In the genomic region with DNA sequence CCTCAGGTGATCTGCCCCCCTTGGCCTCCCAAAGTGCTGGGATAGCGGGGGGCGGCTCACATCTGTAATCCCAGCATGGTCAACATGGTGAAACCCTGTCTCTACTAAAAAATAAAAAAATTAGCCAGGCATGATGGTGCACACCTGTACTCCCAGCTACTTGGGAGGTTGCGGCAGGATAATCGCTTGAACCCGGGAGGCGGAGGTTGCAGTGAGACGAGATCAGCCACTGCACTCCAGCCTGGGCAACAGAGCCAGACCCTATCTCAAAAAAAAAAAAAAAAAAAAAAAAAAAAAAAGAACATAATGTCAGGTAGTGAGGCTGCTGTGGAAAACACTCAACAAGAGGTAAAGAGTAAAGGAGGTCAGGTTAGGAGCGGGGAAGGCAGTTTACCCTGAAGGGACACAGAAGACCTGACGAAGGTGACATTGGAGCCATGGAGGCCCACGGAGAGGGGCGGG, we compare ENCODE assay signal across 8 cellular contexts. TPM values are rescaled to one million over a fixed set of nuclear protein-coding genes. Genes with fewer than 3 reads are reported as not detected.
DNase-seq lines count a peak whose midpoint lies in the region; ATAC-seq and TF ChIP-seq lines count a peak whose summit lies in the region.
"Not testable (repeated sequence)": the region's sequence is repeated elsewhere in the genome, so short reads cannot be mapped to it uniquely, and the experiment has no call there.
"Had no signal": no experiment of that assay in that cellular context is flagged by ENCODE, and none has a peak within 500 bp of the region (broad histone marks: within the 10 kb centered on the region; RNA-seq: fewer than 3 reads in every experiment).

No MANE protein-coding gene starts in this region.

- H3K27ac ChIP-seq in RWPE1 (peak overlapping the region; percentile 61), angular gyrus (ENCODE audit: low read depth, low read length) (peak overlapping the region; percentile 88), skeletal muscle tissue (ENCODE audit: low read depth, low read length) (peak overlapping the region; percentile 80)

- DNase-seq in Caco-2; RWPE1 (ENCODE audit: low spot score); activated T-cell treated with anti-CD3 and anti-CD28 coated beads, Interleukin-2, amount 50 U/mL, for 24 hours; glutamatergic neuron; natural killer cell: not testable (repeated sequence)

- H3K27me3 ChIP-seq in Caco-2 (replicated peaks; ENCODE audit: control insufficient read depth, insufficient read depth, low read length); skeletal muscle tissue (ENCODE audit: control insufficient read depth in 3 of 3, insufficient read depth in 3 of 3, low read length in 3 of 3): not testable (repeated sequence)

- H3K36me3 Mint-ChIP-seq in Caco-2 (ENCODE audit: insufficient read depth, unreplicated experiment): peaks cover 52% of the 10 kb centered on the region
- peaks cover 41% of the 10 kb centered on the region for H3K36me3 Mint-ChIP-seq in activated T-cell treated with anti-CD3 and anti-CD28 coated beads, Interleukin-2, amount 50 U/mL, for 24 hours (ENCODE audit: low read depth)
- H3K36me3 Mint-ChIP-seq in glutamatergic neuron (ENCODE audit: unreplicated experiment); natural killer cell: not testable (repeated sequence)

- BruUV-seq in Caco-2 (replicated peaks; lab: Mats Ljungman, UMichigan): not testable (repeated sequence)

- TF ChIP-seq CTCF in Caco-2 (IDR thresholded peaks at IDR 0.05; ENCODE audit: insufficient read depth in 1 of 2, low read depth in 1 of 2, low read length in 1 of 2, severe bottlenecking in 1 of 2, unreplicated experiment in 1 of 2); RWPE1 (conservative IDR thresholded peaks at IDR 0.05; ENCODE audit: low read depth); glutamatergic neuron (IDR thresholded peaks at IDR 0.05; ENCODE audit: partially characterized antibody, unreplicated experiment); natural killer cell (IDR thresholded peaks at IDR 0.05): not testable (repeated sequence)

- not testable (repeated sequence) for H3K27ac Mint-ChIP-seq in Caco-2 (ENCODE audit: unreplicated experiment); glutamatergic neuron (ENCODE audit: unreplicated experiment); natural killer cell
- peak overlapping the region; percentile 57 for H3K27ac Mint-ChIP-seq in activated T-cell treated with anti-CD3 and anti-CD28 coated beads, Interleukin-2, amount 50 U/mL, for 24 hours

- H3K4me3 Mint-ChIP-seq in Caco-2 (ENCODE audit: unreplicated experiment) (peak overlapping the region; percentile 79), glutamatergic neuron (ENCODE audit: unreplicated experiment) (peak overlapping the region; percentile 49), natural killer cell (peak overlapping the region; percentile 68)
- H3K4me3 Mint-ChIP-seq in activated T-cell treated with anti-CD3 and anti-CD28 coated beads, Interleukin-2, amount 50 U/mL, for 24 hours: not testable (repeated sequence)

- ATAC-seq in natural killer cell: not testable (repeated sequence)

- peak overlapping the region; percentile 45 for H3K4me3 ChIP-seq in Caco-2 (ENCODE audit: low read depth, low read length)
- H3K4me3 ChIP-seq in skeletal muscle tissue (ENCODE audit: low read length in 3 of 3): not testable (repeated sequence)

- not testable (repeated sequence) for H3K27me3 Mint-ChIP-seq in Caco-2 (ENCODE audit: insufficient read depth, unreplicated experiment)
- H3K27me3 Mint-ChIP-seq in activated T-cell treated with anti-CD3 and anti-CD28 coated beads, Interleukin-2, amount 50 U/mL, for 24 hours: peaks cover 25% of the 10 kb centered on the region
- H3K27me3 Mint-ChIP-seq in glutamatergic neuron (ENCODE audit: unreplicated experiment) (peaks cover 17% of the 10 kb centered on the region), natural killer cell (ENCODE audit: low read depth in 2 of 2) (peaks cover 15 to 16% of the 10 kb centered on the region in 2 donors)

- H3K9ac ChIP-seq in skeletal muscle tissue (ENCODE audit: low read depth in 1 of 3, low read length in 3 of 3): peak overlapping the region in 1 of 3 donors; percentile 65

- intact Hi-C loops in Caco-2 (cut with micrococcal nuclease; ENCODE audit: unreplicated experiment): loop anchor here (2.0 kb wide), 1 partner anchor 23 kb away; no protein-coding TSS in a partner anchor
- intact Hi-C loops in natural killer cell (cut with micrococcal nuclease): not testable (repeated sequence)

- H3K9me3 Mint-ChIP-seq in Caco-2 (ENCODE audit: unreplicated experiment); activated T-cell treated with anti-CD3 and anti-CD28 coated beads, Interleukin-2, amount 50 U/mL, for 24 hours; natural killer cell: not testable (repeated sequence)
- H3K9me3 Mint-ChIP-seq in glutamatergic neuron (ENCODE audit: unreplicated experiment): peaks cover 14% of the 10 kb centered on the region

- POLR2A ChIA-PET in Caco-2 (lab: Charles Lee): interaction anchor here (1.2 kb wide), 1 partner anchor 23 kb away, joined by 4 read pairs; no protein-coding TSS in a partner anchor
- POLR2A ChIA-PET in RWPE1 (lab: Yijun Ruan, JAX; ENCODE audit: low non-redundant PET): not testable (repeated sequence)

- CTCF ChIA-PET in Caco-2 (lab: Charles Lee); RWPE1 (lab: Yijun Ruan, JAX): not testable (repeated sequence)

- not testable (repeated sequence) for H3K4me1 ChIP-seq in Caco-2
- peaks cover 42 to 52% (median 45%) of the 10 kb centered on the region in 3 donors for H3K4me1 ChIP-seq in skeletal muscle tissue (ENCODE audit: control insufficient read depth in 3 of 3, insufficient read depth in 3 of 3, low read length in 3 of 3)

- not testable (repeated sequence) for H3K4me1 Mint-ChIP-seq in Caco-2 (ENCODE audit: low read depth, unreplicated experiment)
- peaks cover 10% of the 10 kb centered on the region for H3K4me1 Mint-ChIP-seq in activated T-cell treated with anti-CD3 and anti-CD28 coated beads, Interleukin-2, amount 50 U/mL, for 24 hours (ENCODE audit: low read depth)
- H3K4me1 Mint-ChIP-seq in glutamatergic neuron (ENCODE audit: low read depth, unreplicated experiment) (peaks cover 25% of the 10 kb centered on the region), natural killer cell (peaks cover 11 to 24% of the 10 kb centered on the region in 2 donors)

- not testable (repeated sequence) for H3K9me3 ChIP-seq in Caco-2; skeletal muscle tissue (ENCODE audit: control insufficient read depth in 3 of 3, low read length in 3 of 3)

- H3K36me3 ChIP-seq in Caco-2 (ENCODE audit: control insufficient read depth, insufficient read depth, low read length): not testable (repeated sequence)
- H3K36me3 ChIP-seq in skeletal muscle tissue (ENCODE audit: control insufficient read depth in 3 of 3, insufficient read depth in 3 of 3, low read length in 3 of 3): peaks cover 21 to 34% (median 31%) of the 10 kb centered on the region in 3 donors

RNA-seq across cellular contexts. Expression of a gene that starts 1.0 kb away (rescaled TPM):
- total RNA-seq in Caco-2 (2022) (1.7 and 1.9 TPM in 2 replicates), glutamatergic neuron (ENCODE audit: unreplicated experiment) (12.0 TPM), natural killer cell (1 to 10 TPM in 2 of 3 donors, under 1 TPM in 1; 0.94 to 1.5 (median 1.1) TPM), skeletal muscle tissue (1.6 TPM)

RNA-seq across cellular contexts. Expression of a gene that starts 12.2 kb away (rescaled TPM):
- 20.8 and 21.1 TPM in 2 replicates for total RNA-seq in Caco-2 (2022)
- total RNA-seq in glutamatergic neuron (ENCODE audit: unreplicated experiment): 0.29 TPM
- total RNA-seq in natural killer cell: not detected
- total RNA-seq in skeletal muscle tissue: 0.52 TPM
- total RNA-seq: foreskin keratinocyte had no signal

RNA-seq across cellular contexts. Expression of a gene that starts 29.2 kb away (rescaled TPM):
- 110 and 132 TPM in 2 replicates for total RNA-seq in Caco-2 (2022)
- 220 TPM for total RNA-seq in glutamatergic neuron (ENCODE audit: unreplicated experiment)
- 10 to 100 TPM; 57.6 to 80.3 (median 66.6) TPM for total RNA-seq in natural killer cell
- total RNA-seq in skeletal muscle tissue: 17.7 TPM

Comparison
In these comparisons a context has a peak if more than half of its experiments do, and no peak if none do; other contexts are left out.
1. RNA of a gene that starts 12.2 kb away (total RNA-seq): 20.8 to 21.1 TPM in Caco-2; 0.52 TPM in skeletal muscle tissue (single experiment), 0.29 TPM in glutamatergic neuron (single experiment) and not detected in natural killer cell; every median in the first group is over 10 times any median in the second.
2. Peak in every context shown above with its lines, with median percentiles within 50 percentile points of each other: H3K27ac ChIP-seq.